ENCODE assay signal across 22 cellular contexts in the genomic region with DNA sequence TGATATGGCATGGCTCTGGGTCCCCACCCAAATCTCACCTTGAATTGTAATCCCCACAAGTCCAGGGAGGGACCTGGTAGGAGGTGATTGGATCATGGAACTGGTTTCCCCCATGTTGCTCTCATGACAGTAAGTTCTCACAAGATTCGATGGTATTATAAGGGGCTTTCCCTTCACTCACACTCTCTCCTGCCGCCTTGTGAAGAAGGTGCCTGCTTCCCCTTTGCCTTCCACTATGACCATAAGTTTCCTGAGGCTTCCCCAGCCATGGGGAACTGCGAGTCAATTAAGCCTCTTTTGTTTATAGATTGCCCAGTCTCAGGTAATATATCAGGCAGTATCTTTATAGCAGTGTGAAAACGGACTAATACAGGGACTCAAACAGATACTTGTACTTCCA.
"Had no signal": no experiment of that assay in that cellular context is flagged by ENCODE, and none has a peak within 500 bp of the region (broad histone marks: within the 10 kb centered on the region; RNA-seq: fewer than 3 reads in every experiment).

No MANE protein-coding gene starts in this region.

- H3K36me3 Mint-ChIP-seq: activated naive CD8-positive, alpha-beta T cell treated with anti-CD3 and anti-CD28 coated beads, Interleukin-2, amount 10 ng/mL, durations not matched to agents 7 days and 5 days; natural killer cell treated with Interleukin-12 subunit alpha and Interleukin-12 subunit beta and Interleukin-15 and Interleukin-18, amount 100 ng/mL, for 72 hours; stimulated activated effector memory CD8-positive, alpha-beta T cell treated with anti-CD3 and anti-CD28 coated beads, Interleukin-12 subunit alpha, Interleukin-12 subunit beta, amount 100 ng/mL, for 72 hours had no signal

- H3K4me3 ChIP-seq: hepatocyte, left ventricle myocardium inferior, right lobe of liver had no signal

- H3K27ac Mint-ChIP-seq: activated CD4-positive, alpha-beta memory T cell treated with anti-CD3 and anti-CD28 coated beads, Interleukin-2, amount 10 ng/mL, durations not matched to agents 7 days and 5 days; activated CD4-positive, alpha-beta T cell treated with anti-CD3 and anti-CD28 coated beads, Interleukin-2, amount 10 ng/mL, durations not matched to agents 24 days and 14 days; activated naive CD4-positive, alpha-beta T cell treated with anti-CD3 and anti-CD28 coated beads for 36 hours; activated naive CD8-positive, alpha-beta T cell treated with anti-CD3 and anti-CD28 coated beads, Interleukin-2, amount 10 ng/mL, durations not matched to agents 7 days and 5 days; activated T-cell treated with anti-CD3 and anti-CD28 coated beads, Interleukin-2, amount 50 U/mL, for 72 hours; dendritic cell treated with granulocyte-macrophage colony-stimulating factor and Interleukin-4, amounts not matched to agents 40 ng/mL and 50 ng/mL, for 4 days; natural killer cell treated with Interleukin-12 subunit alpha and Interleukin-12 subunit beta and Interleukin-15 and Interleukin-18, amount 100 ng/mL, for 72 hours; stimulated activated effector memory CD8-positive, alpha-beta T cell treated with anti-CD3 and anti-CD28 coated beads, Interleukin-12 subunit alpha, Interleukin-12 subunit beta, amount 100 ng/mL, for 72 hours had no signal

- H3K4me2 ChIP-seq: hepatocyte had no signal

- FAIRE-seq: small intestine, urothelium cell line had no signal

- H3K9me3 ChIP-seq: left ventricle myocardium inferior, right lobe of liver had no signal

- H2AFZ ChIP-seq: hepatocyte, parathyroid adenoma had no signal

- ATAC-seq: activated CD4-positive, CD25-positive, alpha-beta regulatory T cell treated with anti-CD3 and anti-CD28 coated beads, Interleukin-2, amount 50 U/mL, for 24 hours; activated T-cell treated with anti-CD3 and anti-CD28 coated beads, Interleukin-2, amount 50 U/mL, for 72 hours; esophagus mucosa; natural killer cell treated with Interleukin-12 subunit alpha and Interleukin-12 subunit beta and Interleukin-15 and Interleukin-18, amount 100 ng/mL, for 72 hours; right lobe of liver; stimulated activated effector memory CD8-positive, alpha-beta T cell treated with anti-CD3 and anti-CD28 coated beads, Interleukin-12 subunit alpha, Interleukin-12 subunit beta, amount 100 ng/mL, for 72 hours had no signal

- H3K4me3 Mint-ChIP-seq: activated CD4-positive, alpha-beta memory T cell treated with anti-CD3 and anti-CD28 coated beads, Interleukin-2, amount 10 ng/mL, durations not matched to agents 7 days and 5 days; activated CD4-positive, alpha-beta T cell treated with anti-CD3 and anti-CD28 coated beads, Interleukin-2, amount 10 ng/mL, durations not matched to agents 24 days and 14 days; activated naive CD4-positive, alpha-beta T cell treated with anti-CD3 and anti-CD28 coated beads for 36 hours; activated naive CD8-positive, alpha-beta T cell treated with anti-CD3 and anti-CD28 coated beads, Interleukin-2, amount 10 ng/mL, durations not matched to agents 7 days and 5 days; activated T-cell treated with anti-CD3 and anti-CD28 coated beads, Interleukin-2, amount 50 U/mL, for 72 hours; dendritic cell treated with granulocyte-macrophage colony-stimulating factor and Interleukin-4, amounts not matched to agents 40 ng/mL and 50 ng/mL, for 4 days; natural killer cell treated with Interleukin-12 subunit alpha and Interleukin-12 subunit beta and Interleukin-15 and Interleukin-18, amount 100 ng/mL, for 72 hours; stimulated activated effector memory CD8-positive, alpha-beta T cell treated with anti-CD3 and anti-CD28 coated beads, Interleukin-12 subunit alpha, Interleukin-12 subunit beta, amount 100 ng/mL, for 72 hours had no signal

- DNase-seq: activated CD4-positive, alpha-beta memory T cell treated with anti-CD3 and anti-CD28 coated beads, Interleukin-2, amount 10 ng/mL, durations not matched to agents 7 days and 5 days; activated CD4-positive, alpha-beta T cell treated with anti-CD3 and anti-CD28 coated beads, Interleukin-2, amount 10 ng/mL, durations not matched to agents 24 days and 14 days; activated effector memory CD4-positive, alpha-beta T cell treated with Interleukin-2 at 50 U/mL for 16 hours; activated naive CD4-positive, alpha-beta T cell treated with anti-CD3 and anti-CD28 coated beads for 36 hours; activated naive CD8-positive, alpha-beta T cell treated with anti-CD3 and anti-CD28 coated beads, Interleukin-2, amount 10 ng/mL, durations not matched to agents 7 days and 5 days; activated T-cell treated with anti-CD3 and anti-CD28 coated beads, Interleukin-2, amount 50 U/mL, for 72 hours; amniotic stem cell; effector memory CD4-positive, alpha-beta T cell; kidney glomerular epithelial cell; left ventricle myocardium inferior; mammary epithelial cell; right lobe of liver; small intestine; stimulated activated CD4-positive, alpha-beta T cell treated with anti-CD3 and anti-CD28 coated beads, Interleukin-2, amount 100 ng/mL, for 24 hours had no signal

- H3K9ac ChIP-seq: parathyroid adenoma had no signal

- H3K4me1 ChIP-seq: left ventricle myocardium inferior, parathyroid adenoma, right lobe of liver had no signal

- H3K27ac ChIP-seq: hepatocyte, parathyroid adenoma, right lobe of liver had no signal

- H3K36me3 ChIP-seq: left ventricle myocardium inferior, right lobe of liver had no signal

- H3K79me2 ChIP-seq: hepatocyte, parathyroid adenoma had no signal

- H3K9me3 Mint-ChIP-seq: activated CD4-positive, alpha-beta memory T cell treated with anti-CD3 and anti-CD28 coated beads, Interleukin-2, amount 10 ng/mL, durations not matched to agents 7 days and 5 days; natural killer cell treated with Interleukin-12 subunit alpha and Interleukin-12 subunit beta and Interleukin-15 and Interleukin-18, amount 100 ng/mL, for 72 hours; stimulated activated effector memory CD8-positive, alpha-beta T cell treated with anti-CD3 and anti-CD28 coated beads, Interleukin-12 subunit alpha, Interleukin-12 subunit beta, amount 100 ng/mL, for 72 hours had no signal

- H3K27me3 ChIP-seq: hepatocyte, right lobe of liver had no signal
